Comparison of ENCODE assay signal across 9 cellular contexts in genomic region chr12:131833896-131834641, GRCh38. TPM values are rescaled to one million over a fixed set of nuclear protein-coding genes. Genes with fewer than 3 reads are reported as not detected.
DNase-seq lines count a peak whose midpoint lies in the region; ATAC-seq and TF ChIP-seq lines count a peak whose summit lies in the region.
"Had no signal": no experiment of that assay in that cellular context is flagged by ENCODE, and none has a peak within 500 bp of the region (broad histone marks: within the 10 kb centered on the region; RNA-seq: fewer than 3 reads in every experiment).

No MANE protein-coding gene starts in this region.

- H3F3A ChIP-seq in GM23338 (replicated peaks; ENCODE audit: low read depth): 0 out of 2 replicates have a peak, but pooled peaks cover 3% of the 10 kb centered on the region

- no peak overlapping the region for H3K4me3 ChIP-seq in GM23338
- no peak overlapping the region for H3K4me3 ChIP-seq in sigmoid colon

- TF ChIP-seq POLR2A in sigmoid colon (IDR thresholded peaks at IDR 0.05): no peak

- WGBS in sigmoid colon, 2 donors: 37 to 56% methylated on average over 23 of the region's 23 CpGs

- no peaks in the 10 kb centered on the region for H3K36me3 Mint-ChIP-seq in GM23338 (ENCODE audit: low read depth)
- no peaks in the 10 kb centered on the region for H3K36me3 Mint-ChIP-seq in WTC11

- H3K9me2 ChIP-seq in GM23338 (ENCODE audit: insufficient read depth): no peaks in the 10 kb centered on the region

- TF ChIP-seq CTCF in GM23338 (conservative IDR thresholded peaks at IDR 0.05; ENCODE audit: low read depth in 2 of 2) (peak; percentile 68 to 81), WTC11 (IDR thresholded peaks at IDR 0.05) (peak; percentile 40), omental fat pad (IDR thresholded peaks at IDR 0.05) (no peak), sigmoid colon (IDR thresholded peaks at IDR 0.05) (no peak)

- H3K9me3 Mint-ChIP-seq in GM23338: no peaks in the 10 kb centered on the region
- H3K9me3 Mint-ChIP-seq in WTC11: no peaks in the 10 kb centered on the region

- H3K27me3 Mint-ChIP-seq in GM23338 (ENCODE audit: insufficient read depth, low read depth, poor library complexity) (peaks cover 13% of the 10 kb centered on the region), WTC11 (ENCODE audit: low read depth) (peaks cover 14% of the 10 kb centered on the region)

- peaks cover 20% of the 10 kb centered on the region for H3K27me3 ChIP-seq in GM23338 (ENCODE audit: insufficient read depth)
- peaks cover 13 to 82% (median 58%) of the 10 kb centered on the region in 3 donors for H3K27me3 ChIP-seq in sigmoid colon

- POLR2A ChIA-PET in WTC11 (lab: Charles Lee): no interaction called here

- H3K4me1 Mint-ChIP-seq in GM23338 (peaks cover 8% of the 10 kb centered on the region), WTC11 (peaks cover 19% of the 10 kb centered on the region)

- H3K4me3 Mint-ChIP-seq in GM23338 (no peak overlapping the region), WTC11 (no peak overlapping the region)

- H3K27ac ChIP-seq in GM23338 (ENCODE audit: low read depth): no peak overlapping the region
- H3K27ac ChIP-seq in sigmoid colon: no peak overlapping the region

- no peak overlapping the region for H2AFZ ChIP-seq in GM23338

- intact Hi-C loops in sigmoid colon (cut with DNase I): loop anchor here (5.0 to 10.0 kb wide), 2 partner anchors 113 to 729 kb away; partner anchors contain the start of gene EP400

- CTCF ChIA-PET in WTC11 (lab: Charles Lee): interaction anchor here (0.6 to 1.4 kb wide), 7 partner anchors 10 to 111 kb away, joined by 3 to 6 read pairs (median 4); no protein-coding TSS in a partner anchor

- no peaks in the 10 kb centered on the region for H3K36me3 ChIP-seq in GM23338 (ENCODE audit: insufficient read depth)
- no peaks in the 10 kb centered on the region for H3K36me3 ChIP-seq in sigmoid colon

- H3K9me3 ChIP-seq in sigmoid colon: no peaks in the 10 kb centered on the region

- no peaks in the 10 kb centered on the region; the same call in none of the 2 replicates for H4K20me1 ChIP-seq in GM23338 (replicated peaks; ENCODE audit: insufficient read depth)

- peak; percentile 71 for DNase-seq in Ammon's horn (ENCODE audit: low spot score)
- peak; percentile 66 for DNase-seq in GM23338 (ENCODE audit: low spot score)
- no peak for DNase-seq in WTC11 (ENCODE audit: low spot score)
- DNase-seq in kidney tubule cell (ENCODE audit: low spot score): peak; percentile 11
- no peak for DNase-seq in omental fat pad (ENCODE audit: low spot score)
- no peak for DNase-seq in sigmoid colon
- no peak for DNase-seq in NCI-H146 (lab: John Stamatoyannopoulos, UW)

- H3K4me2 ChIP-seq in GM23338: no peak overlapping the region

- ATAC-seq in GM23338 (peak; percentile 2; the same call in 2 of the 3 replicates), WTC11 (peak; percentile 14), omental fat pad (ENCODE audit: low FRiP score) (no peak), HG02610 (IDR thresholded peaks at IDR 0.05; ENCODE audit: unreplicated experiment) (no peak)
- ATAC-seq: right cardiac atrium had no signal

- H3K79me2 ChIP-seq in GM23338 (replicated peaks; ENCODE audit: insufficient read depth): no peaks in the 10 kb centered on the region; the same call in 1 of the 2 replicates

- H3K27ac Mint-ChIP-seq in GM23338 (no peak overlapping the region), WTC11 (no peak overlapping the region)

- no peak for TF ChIP-seq EP300 in sigmoid colon (IDR thresholded peaks at IDR 0.05)

- H3K4me1 ChIP-seq in GM23338 (ENCODE audit: insufficient read depth) (peaks cover 7% of the 10 kb centered on the region; the same call in 1 of the 2 replicates), sigmoid colon (peaks cover 0 to 35% (median 29%) of the 10 kb centered on the region in 4 donors)

TF ChIP-seq in GM23338, 12 proteins besides CTCF, POLR2A, EP300 and RAD21 (continues in another document):
- TF ChIP-seq EZH2 (IDR thresholded peaks at IDR 0.05; ENCODE audit: low read depth, unreplicated experiment) (no peak), JUNB (IDR thresholded peaks at IDR 0.05; ENCODE audit: unreplicated experiment) (no peak), ZNF114 (CRISPR knock-in tag; IDR thresholded peaks at IDR 0.05) (no peak)

TF ChIP-seq in WTC11, 78 proteins besides CTCF, POLR2A, EP300 and RAD21:
- TF ChIP-seq, protein P1, sequence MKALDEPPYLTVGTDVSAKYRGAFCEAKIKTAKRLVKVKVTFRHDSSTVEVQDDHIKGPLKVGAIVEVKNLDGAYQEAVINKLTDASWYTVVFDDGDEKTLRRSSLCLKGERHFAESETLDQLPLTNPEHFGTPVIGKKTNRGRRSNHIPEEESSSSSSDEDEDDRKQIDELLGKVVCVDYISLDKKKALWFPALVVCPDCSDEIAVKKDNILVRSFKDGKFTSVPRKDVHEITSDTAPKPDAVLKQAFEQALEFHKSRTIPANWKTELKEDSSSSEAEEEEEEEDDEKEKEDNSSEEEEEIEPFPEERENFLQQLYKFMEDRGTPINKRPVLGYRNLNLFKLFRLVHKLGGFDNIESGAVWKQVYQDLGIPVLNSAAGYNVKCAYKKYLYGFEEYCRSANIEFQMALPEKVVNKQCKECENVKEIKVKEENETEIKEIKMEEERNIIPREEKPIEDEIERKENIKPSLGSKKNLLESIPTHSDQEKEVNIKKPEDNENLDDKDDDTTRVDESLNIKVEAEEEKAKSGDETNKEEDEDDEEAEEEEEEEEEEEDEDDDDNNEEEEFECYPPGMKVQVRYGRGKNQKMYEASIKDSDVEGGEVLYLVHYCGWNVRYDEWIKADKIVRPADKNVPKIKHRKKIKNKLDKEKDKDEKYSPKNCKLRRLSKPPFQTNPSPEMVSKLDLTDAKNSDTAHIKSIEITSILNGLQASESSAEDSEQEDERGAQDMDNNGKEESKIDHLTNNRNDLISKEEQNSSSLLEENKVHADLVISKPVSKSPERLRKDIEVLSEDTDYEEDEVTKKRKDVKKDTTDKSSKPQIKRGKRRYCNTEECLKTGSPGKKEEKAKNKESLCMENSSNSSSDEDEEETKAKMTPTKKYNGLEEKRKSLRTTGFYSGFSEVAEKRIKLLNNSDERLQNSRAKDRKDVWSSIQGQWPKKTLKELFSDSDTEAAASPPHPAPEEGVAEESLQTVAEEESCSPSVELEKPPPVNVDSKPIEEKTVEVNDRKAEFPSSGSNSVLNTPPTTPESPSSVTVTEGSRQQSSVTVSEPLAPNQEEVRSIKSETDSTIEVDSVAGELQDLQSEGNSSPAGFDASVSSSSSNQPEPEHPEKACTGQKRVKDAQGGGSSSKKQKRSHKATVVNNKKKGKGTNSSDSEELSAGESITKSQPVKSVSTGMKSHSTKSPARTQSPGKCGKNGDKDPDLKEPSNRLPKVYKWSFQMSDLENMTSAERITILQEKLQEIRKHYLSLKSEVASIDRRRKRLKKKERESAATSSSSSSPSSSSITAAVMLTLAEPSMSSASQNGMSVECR (CRISPR knock-in tag; IDR thresholded peaks at IDR 0.05; ENCODE audit: borderline replicate concordance): no peak
- TF ChIP-seq FOXP1 (CRISPR knock-in tag; IDR thresholded peaks at IDR 0.05; ENCODE audit: borderline replicate concordance) (no peak), ZBTB21 (CRISPR knock-in tag; IDR thresholded peaks at IDR 0.05; ENCODE audit: borderline replicate concordance) (no peak), RELA (CRISPR knock-in tag; IDR thresholded peaks at IDR 0.05; ENCODE audit: borderline replicate concordance) (0 out of 2 replicates have a peak, but pooled peaks have one; percentile 10), GRHL2 (CRISPR knock-in tag; IDR thresholded peaks at IDR 0.05; ENCODE audit: insufficient replicate concordance, severe bottlenecking) (no peak)
TF ChIP-seq in WTC11: peak in this region for 1.

RNA-seq across cellular contexts. Expression of gene MMP17, which starts 5.9 kb away (rescaled TPM):
- total RNA-seq in GM23338 (2014; rRNA removed; shearing (Covaris generic)): 26.8 and 48.5 TPM in 2 replicates
- 10.4 and 16.9 TPM in 2 replicates for polyA plus RNA-seq in GM23338 (2016; fragmentation: Nextera tagmentation; extraction: Ambion mirVana)
- 58.8 to 67.1 TPM (median 62.1 TPM) in 3 replicates for total RNA-seq in WTC11 (2021)
- 10 to 100 TPM in 1 of 4 donors, 1 to 10 TPM in 3; 2.3 to 10.9 (median 3.0) TPM for total RNA-seq in omental fat pad
- 1 to 10 TPM; 2.7 to 7.1 (median 4.9) TPM for total RNA-seq in sigmoid colon
- 1 to 10 TPM in 1 of 3 donors, under 1 TPM in 1, not detected in 1; 0.60 to 6.8 TPM for polyA plus RNA-seq in sigmoid colon

Comparison
In these comparisons a context has a peak if more than half of its experiments do, and no peak if none do; other contexts are left out.
1. DNase-seq: peak in Ammon's horn (single experiment), GM23338 (single experiment) and kidney tubule cell (single experiment); none in WTC11 (single experiment), omental fat pad (single experiment), sigmoid colon (single experiment) and NCI-H146 (single experiment).
2. ATAC-seq: peak in GM23338 (single experiment) and WTC11 (single experiment); none in omental fat pad (single experiment) and HG02610 (single experiment).
3. CTCF ChIP-seq: peak in GM23338 (2 of 2) and WTC11 (single experiment); none in omental fat pad (0 of 3) and sigmoid colon (0 of 4).